8 cellular contexts compared by ENCODE assay signal in genomic region chr3:61371123-61371522, GRCh38.
DNase-seq lines count a peak whose midpoint lies in the region; ATAC-seq, FAIRE-seq and TF ChIP-seq lines count a peak whose summit lies in the region.

No MANE protein-coding gene starts in this region.

- H3K9ac ChIP-seq in H1 (replicated peaks in 1 of 4; ENCODE audit: extremely low read depth in 1 of 4, low read depth in 3 of 4, low read length in 3 of 4) = no peak overlapping the region

- H2AFZ ChIP-seq in H1 (ENCODE audit: low read length) = 0 out of 2 replicates have a peak overlapping the region, but pooled peaks have one; percentile 78

- H2BK120ac ChIP-seq in H1 (replicated peaks; ENCODE audit: low read depth, low read length) = no peak overlapping the region

- H4K20me1 ChIP-seq in H1 (replicated peaks in 1 of 2; ENCODE audit: control insufficient read depth in 1 of 2, insufficient read depth in 2 of 2, low read length in 2 of 2) = no peaks in the 10 kb centered on the region

- H3K27me3 ChIP-seq in H1 (replicated peaks in 1 of 4; ENCODE audit: control insufficient read depth in 3 of 4, extremely low read depth in 1 of 4, insufficient read depth in 3 of 4, low read length in 3 of 4) = no peaks in the 10 kb centered on the region

- no peak overlapping the region for H4K8ac ChIP-seq in H1 (ENCODE audit: extremely low read depth, insufficient read depth, low read length)

- H3K4me3 ChIP-seq in AG10803 (ENCODE audit: low read length) = no peak overlapping the region
- H3K4me3 ChIP-seq in NB4 (ENCODE audit: low read depth, low read length) = no peak overlapping the region
- no peak overlapping the region for H3K4me3 ChIP-seq in H1 (ENCODE audit: extremely low read depth in 1 of 4, insufficient read depth in 2 of 4, low read depth in 3 of 4, low read length in 4 of 4)

- H4K5ac ChIP-seq in H1 (ENCODE audit: insufficient read length, low read depth, low read length) = no peak overlapping the region

- no peak overlapping the region for H2BK20ac ChIP-seq in H1 (ENCODE audit: low read length)

- H3K79me2 ChIP-seq in H1 (ENCODE audit: control insufficient read depth in 1 of 2, insufficient read depth in 2 of 2, low read length in 2 of 2) = no peaks in the 10 kb centered on the region

- in situ Hi-C loops in GM13976 (cut with MboI; ENCODE audit: low sequenced_read_pairs, unreplicated experiment) = no loop called here

- peak overlapping the region; percentile 81 for H3K4ac ChIP-seq in H1 (replicated peaks; ENCODE audit: insufficient read length, low read depth, low read length)

- H3K23ac ChIP-seq in H1 (ENCODE audit: insufficient read length) = no peak overlapping the region

- peak; percentile 42 for FAIRE-seq in H1 (lab: Jason Lieb, UNC)

- peak; percentile 70 to 76 for TF ChIP-seq RAD21 in H1 (IDR thresholded peaks at IDR 0.05 in 1 of 2, conservative IDR thresholded peaks at IDR 0.05 in 1 of 2; ENCODE audit: low read depth in 2 of 2, low read length in 2 of 2)

- POLR2A ChIA-PET in H1 (lab: Charles Lee; ENCODE audit: partially characterized antibody) = no interaction called here

- no peak overlapping the region for H3K18ac ChIP-seq in H1 (ENCODE audit: extremely low read depth, low read length)

- peak; percentile 39; the same call in 1 of the 2 replicates for TF ChIP-seq CTCF in AG10803 (conservative IDR thresholded peaks at IDR 0.05; ENCODE audit: low read length)
- peak; percentile 68 for TF ChIP-seq CTCF in GM13976 (IDR thresholded peaks at IDR 0.05; ENCODE audit: borderline replicate concordance, control extremely low read depth, extremely low read depth, insufficient read depth, missing control alignments)
- peak; percentile 50 for TF ChIP-seq CTCF in NB4 (IDR thresholded peaks at IDR 0.05; ENCODE audit: low read depth, low read length)
- TF ChIP-seq CTCF in H1 (IDR thresholded peaks at IDR 0.05; ENCODE audit: control extremely low read depth in 1 of 3, insufficient read depth in 1 of 3, low read depth in 1 of 3, low read length in 3 of 3) = peak; percentile 44 to 73 (median 46); a peak in 3 of 4 replicates

- no peak overlapping the region for H3K4me2 ChIP-seq in H1 (ENCODE audit: insufficient read depth in 1 of 2, low read depth in 2 of 2, low read length in 2 of 2)

- H2BK12ac ChIP-seq in H1 (ENCODE audit: low read depth, low read length) = no peak overlapping the region

- H2BK15ac ChIP-seq in H1 (ENCODE audit: low read length) = no peak overlapping the region; the same call in 1 of the 2 replicates

- CTCF ChIA-PET in H1 (lab: Charles Lee; ENCODE audit: partially characterized antibody) = interaction anchor here (0.7 to 3.8 kb wide), 22 partner anchors 9 to 1363 kb away, joined by 3 to 28 read pairs (median 4); no protein-coding TSS in a partner anchor

- no peak overlapping the region for H3K14ac ChIP-seq in H1 (ENCODE audit: insufficient read length)

- H3K9me3 ChIP-seq in H1 (ENCODE audit: insufficient read depth in 2 of 2, low read depth in 1 of 2, low read length in 1 of 2) = no peaks in the 10 kb centered on the region

- H3K79me1 ChIP-seq in H1 (ENCODE audit: low read depth, low read length) = no peaks in the 10 kb centered on the region

- ATAC-seq in HG02840 (IDR thresholded peaks at IDR 0.05; ENCODE audit: low FRiP score, unreplicated experiment) (no peak), GM18502 (IDR thresholded peaks at IDR 0.05; ENCODE audit: poor library complexity, unreplicated experiment) (no peak)

- no peak overlapping the region for H2BK5ac ChIP-seq in H1 (ENCODE audit: low read depth, low read length)

- no peak overlapping the region for H2AK5ac ChIP-seq in H1 (ENCODE audit: low read depth, low read length)

- no peak for TF ChIP-seq EP300 in H1 (IDR thresholded peaks at IDR 0.05; ENCODE audit: borderline replicate concordance in 1 of 2, low read depth in 2 of 2, low read length in 2 of 2)

- no peaks in the 10 kb centered on the region for H3K36me3 ChIP-seq in H1 (ENCODE audit: control insufficient read depth in 2 of 4, insufficient read depth in 4 of 4, low read length in 3 of 4)

- H3K4me1 ChIP-seq in H1 (replicated peaks in 1 of 4; ENCODE audit: control insufficient read depth in 3 of 4, insufficient read depth in 4 of 4, low read length in 3 of 4) = no peaks in the 10 kb centered on the region

- 67% methylated on average over 1 of the region's 1 CpG; no CpG with 5 or more reads in 1 of the 2 experiments for WGBS in H1 (ENCODE audit: extremely low coverage in 1 of 2, insufficient coverage in 1 of 2, insufficient read length in 1 of 2, insufficient replicate concordance in 2 of 2, low coverage in 1 of 2, low lambda C conversion rate in 2 of 2, missing lambda C conversion rate in 1 of 2), 2 experiments

- H3K27ac ChIP-seq in H1 (ENCODE audit: low read depth, low read length) = no peak overlapping the region

- DNase-seq in AG10803 (ENCODE audit: low read depth) = no peak
- DNase-seq in GM13976 (ENCODE audit: low spot score) = peak; percentile 26
- DNase-seq in NB4 (ENCODE audit: low read depth) = peak; percentile 35
- peak in 1 of 2 experiments; percentile 49 for DNase-seq in H1 (ENCODE audit: low read depth in 1 of 2, low spot score in 2 of 2)
- DNase-seq in stimulated activated CD4-positive, alpha-beta T cell treated with anti-CD3 and anti-CD28 coated beads, Interleukin-4, amount 100 ng/mL, for 1 hour = peak; percentile 19
- no peak for DNase-seq in NCI-H2171 (lab: John Stamatoyannopoulos, UW)

- no peak overlapping the region for H4K91ac ChIP-seq in H1 (replicated peaks; ENCODE audit: insufficient read length, low read length)

- no peaks in the 10 kb centered on the region for H3K23me2 ChIP-seq in H1 (ENCODE audit: low read depth, low read length)

- TF ChIP-seq POLR2A in NB4 (IDR thresholded peaks at IDR 0.05; ENCODE audit: extremely low read depth, insufficient read length) (no peak), H1 (IDR thresholded peaks at IDR 0.05; ENCODE audit: control extremely low read depth in 1 of 2, low read depth in 2 of 2, low read length in 2 of 2) (no peak)

- no peak overlapping the region for H3K56ac ChIP-seq in H1 (replicated peaks; ENCODE audit: insufficient read length, low read depth, low read length)

TF ChIP-seq in H1, 55 proteins besides CTCF, POLR2A, EP300 and RAD21:
- TF ChIP-seq BRCA1 (IDR thresholded peaks at IDR 0.05; ENCODE audit: low read depth, low read length) (no peak), GTF2F1 (IDR thresholded peaks at IDR 0.05; ENCODE audit: borderline replicate concordance, low read depth, low read length) (no peak), BCL11A (IDR thresholded peaks at IDR 0.05; ENCODE audit: low read depth in 2 of 2, low read length in 2 of 2) (no peak), BACH1 (IDR thresholded peaks at IDR 0.05; ENCODE audit: low read length) (no peak), RNF2 (IDR thresholded peaks at IDR 0.05; ENCODE audit: borderline replicate concordance, low read depth, low read length, missing control alignments, poor library complexity, severe bottlenecking) (no peak), SIN3A (conservative IDR thresholded peaks at IDR 0.05 in 1 of 2, IDR thresholded peaks at IDR 0.05 in 1 of 2; ENCODE audit: low read depth in 1 of 2, low read length in 2 of 2) (no peak), RFX5 (IDR thresholded peaks at IDR 0.05; ENCODE audit: borderline replicate concordance, low read depth, low read length) (no peak), KDM1A (IDR thresholded peaks at IDR 0.05; ENCODE audit: borderline replicate concordance, low read length) (no peak), HDAC2 (IDR thresholded peaks at IDR 0.05; ENCODE audit: borderline replicate concordance in 1 of 2, low read depth in 2 of 2, low read length in 2 of 2) (no peak), TCF12 (IDR thresholded peaks at IDR 0.05; ENCODE audit: low read depth, low read length) (no peak), NRF1 (IDR thresholded peaks at IDR 0.05; ENCODE audit: low read depth, low read length) (no peak), EZH2 (IDR thresholded peaks at IDR 0.05; ENCODE audit: low read depth, low read length, severe bottlenecking) (no peak), CHD1 (IDR thresholded peaks at IDR 0.05; ENCODE audit: low read depth, low read length) (no peak), CREB1 (IDR thresholded peaks at IDR 0.05) (no peak), TBP (IDR thresholded peaks at IDR 0.05; ENCODE audit: low read depth, low read length) (no peak)

Comparison
In these comparisons a context has a peak if more than half of its experiments do, and no peak if none do; other contexts are left out.
1. DNase-seq: peak in GM13976 (single experiment), NB4 (single experiment) and stimulated activated CD4-positive, alpha-beta T cell treated with anti-CD3 and anti-CD28 coated beads, Interleukin-4, amount 100 ng/mL, for 1 hour (single experiment); none in AG10803 (single experiment) and NCI-H2171 (single experiment).
2. Peak in every context shown above with its lines, with median percentiles within 50 percentile points of each other: CTCF ChIP-seq.